1 cellular context compared by ENCODE assay signal in the genomic region with DNA sequence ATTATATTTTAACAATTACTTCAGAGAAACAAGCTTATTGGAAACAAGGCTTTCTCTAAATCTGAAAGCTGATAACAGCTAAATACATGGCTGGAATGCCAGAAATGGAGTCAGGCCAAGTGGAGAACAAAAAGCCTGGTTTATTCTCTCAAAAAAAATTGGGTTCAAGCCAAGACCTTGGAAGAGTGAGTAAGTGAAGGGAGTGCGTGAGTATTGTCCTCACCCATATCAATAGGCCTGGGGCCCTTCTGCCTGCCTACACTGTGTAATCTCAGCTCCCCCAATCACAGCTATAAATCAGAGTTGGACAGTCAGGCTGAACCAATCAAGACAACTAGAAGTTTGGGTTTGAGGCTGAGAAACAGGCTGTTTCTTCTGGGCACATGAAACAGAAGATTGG.
A peak's percentile ranks its signal among the peaks of the same experiment; 100 is the strongest.
TF ChIP-seq lines count a peak whose summit lies in the region.

No MANE protein-coding gene starts in this region.

TF ChIP-seq in HepG2, 621 proteins besides CTCF, POLR2A, EP300 and RAD21 (continued from another document and continues in another):
- TF ChIP-seq, protein P1, sequence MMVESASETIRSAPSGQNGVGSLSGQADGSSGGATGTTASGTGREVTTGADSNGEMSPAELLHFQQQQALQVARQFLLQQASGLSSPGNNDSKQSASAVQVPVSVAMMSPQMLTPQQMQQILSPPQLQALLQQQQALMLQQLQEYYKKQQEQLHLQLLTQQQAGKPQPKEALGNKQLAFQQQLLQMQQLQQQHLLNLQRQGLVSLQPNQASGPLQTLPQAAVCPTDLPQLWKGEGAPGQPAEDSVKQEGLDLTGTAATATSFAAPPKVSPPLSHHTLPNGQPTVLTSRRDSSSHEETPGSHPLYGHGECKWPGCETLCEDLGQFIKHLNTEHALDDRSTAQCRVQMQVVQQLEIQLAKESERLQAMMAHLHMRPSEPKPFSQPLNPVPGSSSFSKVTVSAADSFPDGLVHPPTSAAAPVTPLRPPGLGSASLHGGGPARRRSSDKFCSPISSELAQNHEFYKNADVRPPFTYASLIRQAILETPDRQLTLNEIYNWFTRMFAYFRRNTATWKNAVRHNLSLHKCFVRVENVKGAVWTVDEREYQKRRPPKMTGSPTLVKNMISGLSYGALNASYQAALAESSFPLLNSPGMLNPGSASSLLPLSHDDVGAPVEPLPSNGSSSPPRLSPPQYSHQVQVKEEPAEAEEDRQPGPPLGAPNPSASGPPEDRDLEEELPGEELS (CRISPR knock-in tag; IDR thresholded peaks at IDR 0.05): peak; percentile 22; the same call in 1 of the 2 replicates
- no peak for TF ChIP-seq JUN (CRISPR knock-in tag; IDR thresholded peaks at IDR 0.05)
- TF ChIP-seq, protein P2, sequence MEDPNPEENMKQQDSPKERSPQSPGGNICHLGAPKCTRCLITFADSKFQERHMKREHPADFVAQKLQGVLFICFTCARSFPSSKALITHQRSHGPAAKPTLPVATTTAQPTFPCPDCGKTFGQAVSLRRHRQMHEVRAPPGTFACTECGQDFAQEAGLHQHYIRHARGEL (CRISPR knock-in tag; IDR thresholded peaks at IDR 0.05): no peak
- TF ChIP-seq HNRNPH1 (optimal IDR thresholded peaks at IDR 0.05; ENCODE audit: low read depth, low read length): no peak
- TF ChIP-seq, protein P3, sequence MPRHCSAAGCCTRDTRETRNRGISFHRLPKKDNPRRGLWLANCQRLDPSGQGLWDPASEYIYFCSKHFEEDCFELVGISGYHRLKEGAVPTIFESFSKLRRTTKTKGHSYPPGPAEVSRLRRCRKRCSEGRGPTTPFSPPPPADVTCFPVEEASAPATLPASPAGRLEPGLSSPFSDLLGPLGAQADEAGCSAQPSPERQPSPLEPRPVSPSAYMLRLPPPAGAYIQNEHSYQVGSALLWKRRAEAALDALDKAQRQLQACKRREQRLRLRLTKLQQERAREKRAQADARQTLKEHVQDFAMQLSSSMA (CRISPR knock-in tag; IDR thresholded peaks at IDR 0.05): no peak
- no peak for TF ChIP-seq ZSCAN9 (CRISPR knock-in tag; IDR thresholded peaks at IDR 0.05; ENCODE audit: borderline replicate concordance)
- no peak for TF ChIP-seq MED1 (CRISPR knock-in tag; IDR thresholded peaks at IDR 0.05)
- TF ChIP-seq POLR2G (IDR thresholded peaks at IDR 0.05; ENCODE audit: low read depth, low read length): no peak
- TF ChIP-seq, protein P4, sequence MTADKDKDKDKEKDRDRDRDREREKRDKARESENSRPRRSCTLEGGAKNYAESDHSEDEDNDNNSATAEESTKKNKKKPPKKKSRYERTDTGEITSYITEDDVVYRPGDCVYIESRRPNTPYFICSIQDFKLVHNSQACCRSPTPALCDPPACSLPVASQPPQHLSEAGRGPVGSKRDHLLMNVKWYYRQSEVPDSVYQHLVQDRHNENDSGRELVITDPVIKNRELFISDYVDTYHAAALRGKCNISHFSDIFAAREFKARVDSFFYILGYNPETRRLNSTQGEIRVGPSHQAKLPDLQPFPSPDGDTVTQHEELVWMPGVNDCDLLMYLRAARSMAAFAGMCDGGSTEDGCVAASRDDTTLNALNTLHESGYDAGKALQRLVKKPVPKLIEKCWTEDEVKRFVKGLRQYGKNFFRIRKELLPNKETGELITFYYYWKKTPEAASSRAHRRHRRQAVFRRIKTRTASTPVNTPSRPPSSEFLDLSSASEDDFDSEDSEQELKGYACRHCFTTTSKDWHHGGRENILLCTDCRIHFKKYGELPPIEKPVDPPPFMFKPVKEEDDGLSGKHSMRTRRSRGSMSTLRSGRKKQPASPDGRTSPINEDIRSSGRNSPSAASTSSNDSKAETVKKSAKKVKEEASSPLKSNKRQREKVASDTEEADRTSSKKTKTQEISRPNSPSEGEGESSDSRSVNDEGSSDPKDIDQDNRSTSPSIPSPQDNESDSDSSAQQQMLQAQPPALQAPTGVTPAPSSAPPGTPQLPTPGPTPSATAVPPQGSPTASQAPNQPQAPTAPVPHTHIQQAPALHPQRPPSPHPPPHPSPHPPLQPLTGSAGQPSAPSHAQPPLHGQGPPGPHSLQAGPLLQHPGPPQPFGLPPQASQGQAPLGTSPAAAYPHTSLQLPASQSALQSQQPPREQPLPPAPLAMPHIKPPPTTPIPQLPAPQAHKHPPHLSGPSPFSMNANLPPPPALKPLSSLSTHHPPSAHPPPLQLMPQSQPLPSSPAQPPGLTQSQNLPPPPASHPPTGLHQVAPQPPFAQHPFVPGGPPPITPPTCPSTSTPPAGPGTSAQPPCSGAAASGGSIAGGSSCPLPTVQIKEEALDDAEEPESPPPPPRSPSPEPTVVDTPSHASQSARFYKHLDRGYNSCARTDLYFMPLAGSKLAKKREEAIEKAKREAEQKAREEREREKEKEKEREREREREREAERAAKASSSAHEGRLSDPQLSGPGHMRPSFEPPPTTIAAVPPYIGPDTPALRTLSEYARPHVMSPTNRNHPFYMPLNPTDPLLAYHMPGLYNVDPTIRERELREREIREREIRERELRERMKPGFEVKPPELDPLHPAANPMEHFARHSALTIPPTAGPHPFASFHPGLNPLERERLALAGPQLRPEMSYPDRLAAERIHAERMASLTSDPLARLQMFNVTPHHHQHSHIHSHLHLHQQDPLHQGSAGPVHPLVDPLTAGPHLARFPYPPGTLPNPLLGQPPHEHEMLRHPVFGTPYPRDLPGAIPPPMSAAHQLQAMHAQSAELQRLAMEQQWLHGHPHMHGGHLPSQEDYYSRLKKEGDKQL (CRISPR knock-in tag; IDR thresholded peaks at IDR 0.05; ENCODE audit: low read depth): no peak
- TF ChIP-seq, protein P5, sequence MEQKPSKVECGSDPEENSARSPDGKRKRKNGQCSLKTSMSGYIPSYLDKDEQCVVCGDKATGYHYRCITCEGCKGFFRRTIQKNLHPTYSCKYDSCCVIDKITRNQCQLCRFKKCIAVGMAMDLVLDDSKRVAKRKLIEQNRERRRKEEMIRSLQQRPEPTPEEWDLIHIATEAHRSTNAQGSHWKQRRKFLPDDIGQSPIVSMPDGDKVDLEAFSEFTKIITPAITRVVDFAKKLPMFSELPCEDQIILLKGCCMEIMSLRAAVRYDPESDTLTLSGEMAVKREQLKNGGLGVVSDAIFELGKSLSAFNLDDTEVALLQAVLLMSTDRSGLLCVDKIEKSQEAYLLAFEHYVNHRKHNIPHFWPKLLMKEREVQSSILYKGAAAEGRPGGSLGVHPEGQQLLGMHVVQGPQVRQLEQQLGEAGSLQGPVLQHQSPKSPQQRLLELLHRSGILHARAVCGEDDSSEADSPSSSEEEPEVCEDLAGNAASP (CRISPR knock-in tag; IDR thresholded peaks at IDR 0.05; ENCODE audit: borderline replicate concordance): peak; percentile 23; the same call in 1 of the 2 replicates
- TF ChIP-seq, protein P6, sequence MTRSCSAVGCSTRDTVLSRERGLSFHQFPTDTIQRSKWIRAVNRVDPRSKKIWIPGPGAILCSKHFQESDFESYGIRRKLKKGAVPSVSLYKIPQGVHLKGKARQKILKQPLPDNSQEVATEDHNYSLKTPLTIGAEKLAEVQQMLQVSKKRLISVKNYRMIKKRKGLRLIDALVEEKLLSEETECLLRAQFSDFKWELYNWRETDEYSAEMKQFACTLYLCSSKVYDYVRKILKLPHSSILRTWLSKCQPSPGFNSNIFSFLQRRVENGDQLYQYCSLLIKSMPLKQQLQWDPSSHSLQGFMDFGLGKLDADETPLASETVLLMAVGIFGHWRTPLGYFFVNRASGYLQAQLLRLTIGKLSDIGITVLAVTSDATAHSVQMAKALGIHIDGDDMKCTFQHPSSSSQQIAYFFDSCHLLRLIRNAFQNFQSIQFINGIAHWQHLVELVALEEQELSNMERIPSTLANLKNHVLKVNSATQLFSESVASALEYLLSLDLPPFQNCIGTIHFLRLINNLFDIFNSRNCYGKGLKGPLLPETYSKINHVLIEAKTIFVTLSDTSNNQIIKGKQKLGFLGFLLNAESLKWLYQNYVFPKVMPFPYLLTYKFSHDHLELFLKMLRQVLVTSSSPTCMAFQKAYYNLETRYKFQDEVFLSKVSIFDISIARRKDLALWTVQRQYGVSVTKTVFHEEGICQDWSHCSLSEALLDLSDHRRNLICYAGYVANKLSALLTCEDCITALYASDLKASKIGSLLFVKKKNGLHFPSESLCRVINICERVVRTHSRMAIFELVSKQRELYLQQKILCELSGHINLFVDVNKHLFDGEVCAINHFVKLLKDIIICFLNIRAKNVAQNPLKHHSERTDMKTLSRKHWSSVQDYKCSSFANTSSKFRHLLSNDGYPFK (CRISPR knock-in tag; IDR thresholded peaks at IDR 0.05; ENCODE audit: borderline replicate concordance): no peak
- TF ChIP-seq, protein P7, sequence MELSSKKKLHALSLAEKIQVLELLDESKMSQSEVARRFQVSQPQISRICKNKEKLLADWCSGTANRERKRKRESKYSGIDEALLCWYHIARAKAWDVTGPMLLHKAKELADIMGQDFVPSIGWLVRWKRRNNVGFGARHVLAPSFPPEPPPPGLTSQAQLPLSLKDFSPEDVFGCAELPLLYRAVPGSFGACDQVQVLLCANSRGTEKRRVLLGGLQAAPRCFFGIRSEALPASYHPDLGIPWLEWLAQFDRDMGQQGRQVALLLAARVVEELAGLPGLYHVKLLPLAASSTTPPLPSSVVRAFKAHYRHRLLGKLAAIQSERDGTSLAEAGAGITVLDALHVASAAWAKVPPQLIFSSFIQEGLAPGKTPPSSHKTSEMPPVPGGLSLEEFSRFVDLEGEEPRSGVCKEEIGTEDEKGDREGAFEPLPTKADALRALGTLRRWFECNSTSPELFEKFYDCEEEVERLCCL (CRISPR knock-in tag; IDR thresholded peaks at IDR 0.05; ENCODE audit: borderline replicate concordance): no peak
- TF ChIP-seq, protein P8, sequence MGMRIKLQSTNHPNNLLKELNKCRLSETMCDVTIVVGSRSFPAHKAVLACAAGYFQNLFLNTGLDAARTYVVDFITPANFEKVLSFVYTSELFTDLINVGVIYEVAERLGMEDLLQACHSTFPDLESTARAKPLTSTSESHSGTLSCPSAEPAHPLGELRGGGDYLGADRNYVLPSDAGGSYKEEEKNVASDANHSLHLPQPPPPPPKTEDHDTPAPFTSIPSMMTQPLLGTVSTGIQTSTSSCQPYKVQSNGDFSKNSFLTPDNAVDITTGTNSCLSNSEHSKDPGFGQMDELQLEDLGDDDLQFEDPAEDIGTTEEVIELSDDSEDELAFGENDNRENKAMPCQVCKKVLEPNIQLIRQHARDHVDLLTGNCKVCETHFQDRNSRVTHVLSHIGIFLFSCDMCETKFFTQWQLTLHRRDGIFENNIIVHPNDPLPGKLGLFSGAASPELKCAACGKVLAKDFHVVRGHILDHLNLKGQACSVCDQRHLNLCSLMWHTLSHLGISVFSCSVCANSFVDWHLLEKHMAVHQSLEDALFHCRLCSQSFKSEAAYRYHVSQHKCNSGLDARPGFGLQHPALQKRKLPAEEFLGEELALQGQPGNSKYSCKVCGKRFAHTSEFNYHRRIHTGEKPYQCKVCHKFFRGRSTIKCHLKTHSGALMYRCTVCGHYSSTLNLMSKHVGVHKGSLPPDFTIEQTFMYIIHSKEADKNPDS (CRISPR knock-in tag; IDR thresholded peaks at IDR 0.05): no peak
- no peak for TF ChIP-seq MED8 (CRISPR knock-in tag; IDR thresholded peaks at IDR 0.05; ENCODE audit: insufficient replicate concordance)
- no peak for TF ChIP-seq ZNF484 (CRISPR knock-in tag; IDR thresholded peaks at IDR 0.05; ENCODE audit: borderline replicate concordance, low read depth)
- TF ChIP-seq, protein P9, sequence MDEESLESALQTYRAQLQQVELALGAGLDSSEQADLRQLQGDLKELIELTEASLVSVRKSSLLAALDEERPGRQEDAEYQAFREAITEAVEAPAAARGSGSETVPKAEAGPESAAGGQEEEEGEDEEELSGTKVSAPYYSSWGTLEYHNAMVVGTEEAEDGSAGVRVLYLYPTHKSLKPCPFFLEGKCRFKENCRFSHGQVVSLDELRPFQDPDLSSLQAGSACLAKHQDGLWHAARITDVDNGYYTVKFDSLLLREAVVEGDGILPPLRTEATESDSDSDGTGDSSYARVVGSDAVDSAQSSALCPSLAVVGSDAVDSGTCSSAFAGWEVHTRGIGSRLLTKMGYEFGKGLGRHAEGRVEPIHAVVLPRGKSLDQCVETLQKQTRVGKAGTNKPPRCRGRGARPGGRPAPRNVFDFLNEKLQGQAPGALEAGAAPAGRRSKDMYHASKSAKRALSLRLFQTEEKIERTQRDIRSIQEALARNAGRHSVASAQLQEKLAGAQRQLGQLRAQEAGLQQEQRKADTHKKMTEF (CRISPR knock-in tag; IDR thresholded peaks at IDR 0.05): no peak
- TF ChIP-seq TOE1 (CRISPR knock-in tag; IDR thresholded peaks at IDR 0.05): no peak
- no peak for TF ChIP-seq HES4 (CRISPR knock-in tag; IDR thresholded peaks at IDR 0.05; ENCODE audit: borderline replicate concordance)
- no peak for TF ChIP-seq ZNF569 (CRISPR knock-in tag; IDR thresholded peaks at IDR 0.05; ENCODE audit: borderline replicate concordance)
- peak; percentile 14 for TF ChIP-seq TEAD3 (CRISPR knock-in tag; optimal IDR thresholded peaks at IDR 0.05; ENCODE audit: borderline replicate concordance)
- no peak for TF ChIP-seq PHF8 (CRISPR knock-in tag; IDR thresholded peaks at IDR 0.05)
- TF ChIP-seq, protein P10, sequence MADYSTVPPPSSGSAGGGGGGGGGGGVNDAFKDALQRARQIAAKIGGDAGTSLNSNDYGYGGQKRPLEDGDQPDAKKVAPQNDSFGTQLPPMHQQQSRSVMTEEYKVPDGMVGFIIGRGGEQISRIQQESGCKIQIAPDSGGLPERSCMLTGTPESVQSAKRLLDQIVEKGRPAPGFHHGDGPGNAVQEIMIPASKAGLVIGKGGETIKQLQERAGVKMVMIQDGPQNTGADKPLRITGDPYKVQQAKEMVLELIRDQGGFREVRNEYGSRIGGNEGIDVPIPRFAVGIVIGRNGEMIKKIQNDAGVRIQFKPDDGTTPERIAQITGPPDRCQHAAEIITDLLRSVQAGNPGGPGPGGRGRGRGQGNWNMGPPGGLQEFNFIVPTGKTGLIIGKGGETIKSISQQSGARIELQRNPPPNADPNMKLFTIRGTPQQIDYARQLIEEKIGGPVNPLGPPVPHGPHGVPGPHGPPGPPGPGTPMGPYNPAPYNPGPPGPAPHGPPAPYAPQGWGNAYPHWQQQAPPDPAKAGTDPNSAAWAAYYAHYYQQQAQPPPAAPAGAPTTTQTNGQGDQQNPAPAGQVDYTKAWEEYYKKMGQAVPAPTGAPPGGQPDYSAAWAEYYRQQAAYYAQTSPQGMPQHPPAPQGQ (CRISPR knock-in tag; IDR thresholded peaks at IDR 0.05; ENCODE audit: borderline replicate concordance): no peak
- TF ChIP-seq MATR3 (CRISPR knock-in tag; IDR thresholded peaks at IDR 0.05): no peak
- no peak for TF ChIP-seq ZNF737 (CRISPR knock-in tag; IDR thresholded peaks at IDR 0.05; ENCODE audit: borderline replicate concordance)
